ENCODE assay signal across 8 cellular contexts in genomic region chr11:12137938-12138731, GRCh38. TPM values are rescaled to one million over a fixed set of nuclear protein-coding genes. Genes with fewer than 3 reads are reported as not detected.
A peak's percentile ranks its signal among the peaks of the same experiment; 100 is the strongest.
DNase-seq lines count a peak whose midpoint lies in the region; ATAC-seq, FAIRE-seq and TF ChIP-seq lines count a peak whose summit lies in the region.

No MANE protein-coding gene starts in this region.

- H3K36me3 ChIP-seq in endothelial cell of umbilical vein (ENCODE audit: control insufficient read depth in 2 of 2, extremely low read depth in 1 of 2, insufficient read depth in 2 of 2, low read length in 2 of 2) (no peaks in the 10 kb centered on the region), neuronal stem cell (replicated peaks in 1 of 2; ENCODE audit: control insufficient read depth in 2 of 2, insufficient read depth in 2 of 2, low read length in 2 of 2) (no peaks in the 10 kb centered on the region), Karpas-422 (ENCODE audit: insufficient read depth, low read length) (no peaks in the 10 kb centered on the region)

- peak overlapping the region; percentile 17 for H3K9ac ChIP-seq in endothelial cell of umbilical vein (replicated peaks; ENCODE audit: extremely low read depth, insufficient read depth, low read length)
- H3K9ac ChIP-seq in neuronal stem cell (ENCODE audit: low read depth, low read length, poor library complexity), result no peak overlapping the region
- no peak overlapping the region for H3K9ac ChIP-seq in Karpas-422 (ENCODE audit: low read length)

- H3K79me1 ChIP-seq in neuronal stem cell (ENCODE audit: low read depth, low read length), result no peaks in the 10 kb centered on the region

- dilution Hi-C loops in endothelial cell of umbilical vein (cut with MboI; ENCODE audit: extremely low pct_ligation_motif_present, low sequenced_read_pairs), result no loop called here

- peak overlapping the region; percentile 14 for H2AK5ac ChIP-seq in neuronal stem cell (ENCODE audit: low read depth, low read length)

- H3K4me1 ChIP-seq in endothelial cell of umbilical vein (ENCODE audit: control insufficient read depth, extremely low read depth, insufficient read depth, low read length), result peaks cover 19% of the 10 kb centered on the region
- peaks cover 6 to 10% of the 10 kb centered on the region in 2 donors for H3K4me1 ChIP-seq in neuronal stem cell (ENCODE audit: control insufficient read depth in 2 of 2, insufficient read depth in 1 of 2, low read depth in 1 of 2, low read length in 2 of 2)
- no peaks in the 10 kb centered on the region for H3K4me1 ChIP-seq in Karpas-422 (ENCODE audit: low read length)

- no peak overlapping the region for H4K8ac ChIP-seq in neuronal stem cell (ENCODE audit: low read depth, low read length)

- peak; percentile 71 for FAIRE-seq in endothelial cell of umbilical vein (lab: Jason Lieb, UNC)

- no peak for TF ChIP-seq POLR2A in endothelial cell of umbilical vein (IDR thresholded peaks at IDR 0.05; ENCODE audit: low read depth, low read length)

- CTCF ChIA-PET in endothelial cell of umbilical vein (lab: Charles Lee), result interaction anchor here (0.9 to 1.7 kb wide), 8 partner anchors 14 to 98 kb away, joined by 3 to 6 read pairs (median 4); no protein-coding TSS in a partner anchor

- no peaks in the 10 kb centered on the region for H3K9me2 ChIP-seq in Karpas-422 (replicated peaks; ENCODE audit: insufficient read depth, low read length)

- no peak for TF ChIP-seq CTCF in endothelial cell of umbilical vein (IDR thresholded peaks at IDR 0.05; ENCODE audit: extremely low read depth in 1 of 2, insufficient read depth in 1 of 2, low read depth in 1 of 2, low read length in 2 of 2)

- H3K4me2 ChIP-seq in endothelial cell of umbilical vein (ENCODE audit: insufficient read depth, low read length) (no peak overlapping the region), neuronal stem cell (ENCODE audit: insufficient read depth, low read length, poor library complexity, severe bottlenecking) (no peak overlapping the region), Karpas-422 (ENCODE audit: low read depth, low read length, poor library complexity, severe bottlenecking) (no peak overlapping the region)

- H3K9me3 ChIP-seq in endothelial cell of umbilical vein (replicated peaks; ENCODE audit: control insufficient read depth, insufficient read depth, low read length), result no peaks in the 10 kb centered on the region
- no peaks in the 10 kb centered on the region for H3K9me3 ChIP-seq in neuronal stem cell (replicated peaks in 1 of 2; ENCODE audit: control insufficient read depth in 2 of 2, insufficient read depth in 1 of 2, low read depth in 1 of 2, low read length in 2 of 2)
- H3K9me3 ChIP-seq in Karpas-422 (ENCODE audit: low read length), result no peaks in the 10 kb centered on the region

- H3K79me2 ChIP-seq in endothelial cell of umbilical vein (ENCODE audit: control insufficient read depth, insufficient read depth, low read length) (peaks cover 63% of the 10 kb centered on the region), Karpas-422 (ENCODE audit: low read length) (no peaks in the 10 kb centered on the region)

- H2BK12ac ChIP-seq in neuronal stem cell (ENCODE audit: low read length), result no peak overlapping the region

- H3K4ac ChIP-seq in neuronal stem cell (ENCODE audit: low read length), result no peak overlapping the region

- WGBS in neuronal stem cell (ENCODE audit: extremely low coverage in 2 of 2, insufficient read length in 2 of 2, insufficient replicate concordance in 1 of 2), 2 donors, result no CpG with 5 or more reads among the region's 13 CpGs

- peak overlapping the region; percentile 23 for H2BK15ac ChIP-seq in neuronal stem cell (ENCODE audit: low read length)

- H3K23ac ChIP-seq in neuronal stem cell (ENCODE audit: low read depth, low read length, poor library complexity), result no peak overlapping the region

- H3K14ac ChIP-seq in neuronal stem cell (ENCODE audit: low read length), result no peak overlapping the region

- intact Hi-C loops in endothelial cell of umbilical vein (cut with micrococcal nuclease) (loop anchor here (1.0 kb wide), 1 partner anchor 26 kb away; no protein-coding TSS in a partner anchor), posterior vena cava (cut with DNase I) (loop anchor here (1.0 to 2.0 kb wide), 2 partner anchors 21 to 30 kb away; no protein-coding TSS in a partner anchor)

- no peak overlapping the region for H4K91ac ChIP-seq in neuronal stem cell (ENCODE audit: low read depth, low read length, poor library complexity)

- ATAC-seq in HG03139 (IDR thresholded peaks at IDR 0.05; ENCODE audit: unreplicated experiment), result no peak

- H3K27me3 ChIP-seq in endothelial cell of umbilical vein (ENCODE audit: control insufficient read depth in 2 of 2, insufficient read depth in 2 of 2, low read length in 2 of 2) (no peaks in the 10 kb centered on the region), neuronal stem cell (ENCODE audit: control insufficient read depth in 3 of 3, insufficient read depth in 3 of 3, low read depth in 1 of 3, low read length in 3 of 3) (no peaks in the 10 kb centered on the region), Karpas-422 (ENCODE audit: low read length) (no peaks in the 10 kb centered on the region)

- no peaks in the 10 kb centered on the region for H4K20me1 ChIP-seq in endothelial cell of umbilical vein (replicated peaks; ENCODE audit: control insufficient read depth, extremely low read depth, insufficient read depth, low read length)
- H4K20me1 ChIP-seq in Karpas-422 (ENCODE audit: insufficient read depth, low read depth, low read length), result no peaks in the 10 kb centered on the region

- POLR2A ChIA-PET in endothelial cell of umbilical vein (lab: Charles Lee), result no interaction called here

- BruUV-seq in endothelial cell of umbilical vein (replicated peaks; lab: Mats Ljungman, UMichigan), result no TSS peak

- peak overlapping the region; percentile 61 for H3K27ac ChIP-seq in endothelial cell of umbilical vein (ENCODE audit: insufficient read depth, low read depth, low read length)
- no peak overlapping the region for H3K27ac ChIP-seq in neuronal stem cell (replicated peaks; ENCODE audit: low read length)
- H3K27ac ChIP-seq in Karpas-422 (ENCODE audit: low read length), result no peak overlapping the region

- no peaks in the 10 kb centered on the region for H3K9me1 ChIP-seq in endothelial cell of umbilical vein (replicated peaks; ENCODE audit: control insufficient read depth, extremely low read depth, insufficient read depth, low read length)

- DNase-seq in AG08395 (ENCODE audit: low spot score) (peak; percentile 32), LHCN-M2 (ENCODE audit: low read depth) (peak; percentile 84), endothelial cell of umbilical vein (ENCODE audit: low read depth, low spot score) (peak; percentile 82), neuronal stem cell (ENCODE audit: low spot score) (no peak), Karpas-422 (no peak), COR-L47 (lab: John Stamatoyannopoulos, UW) (no peak), posterior vena cava (ENCODE audit: low spot score) (no peak)

- H2AFZ ChIP-seq in endothelial cell of umbilical vein (ENCODE audit: low read depth, low read length) (no peak overlapping the region), neuronal stem cell (ENCODE audit: low read length) (peak overlapping the region; percentile 68), Karpas-422 (ENCODE audit: low read length) (no peak overlapping the region)

- no peak overlapping the region for H2BK120ac ChIP-seq in neuronal stem cell (ENCODE audit: low read depth, low read length)

- peak overlapping the region; percentile 53 for H3K18ac ChIP-seq in neuronal stem cell (ENCODE audit: low read length)

- H3K4me3 ChIP-seq in endothelial cell of umbilical vein (replicated peaks in 1 of 3; ENCODE audit: insufficient read depth in 1 of 3, low read depth in 1 of 3, low read length in 3 of 3) (no peak overlapping the region), neuronal stem cell (ENCODE audit: low read length in 2 of 2) (no peak overlapping the region), Karpas-422 (ENCODE audit: low read length) (no peak overlapping the region)

- H2BK5ac ChIP-seq in neuronal stem cell (ENCODE audit: low read length), result no peak overlapping the region

TF ChIP-seq in endothelial cell of umbilical vein, 7 proteins besides CTCF, POLR2A, EP300 and RAD21:
- TF ChIP-seq JUN (IDR thresholded peaks at IDR 0.05; ENCODE audit: borderline replicate concordance, insufficient read depth, insufficient read length, low read depth) (peak; percentile 56), GATA2 (IDR thresholded peaks at IDR 0.05; ENCODE audit: insufficient read depth, insufficient read length, low read depth, low read length) (peak; percentile 46), EZH2 (IDR thresholded peaks at IDR 0.05; ENCODE audit: borderline replicate concordance, low read depth, low read length, severe bottlenecking) (no peak)

RNA-seq across cellular contexts. Expression of gene MICAL2, which starts 27.7 kb away (rescaled TPM):
- 83.0 and 85.3 TPM in 2 replicates for total RNA-seq in LHCN-M2 (2014; rRNA removed)
- polyA plus RNA-seq in LHCN-M2 (2012), result 105 TPM
- 200 and 222 TPM in 2 replicates for total RNA-seq in endothelial cell of umbilical vein
- polyA plus RNA-seq in endothelial cell of umbilical vein, result 64.7 and 67.6 TPM in 2 replicates
- polyA plus RNA-seq in endothelial cell of umbilical vein (2011; cell fraction: cytosol; rRNA removed), result 74.6 and 84.6 TPM in 2 replicates
- 108 and 127 TPM in 2 replicates for polyA plus RNA-seq in endothelial cell of umbilical vein (2011; cell fraction: nucleus; rRNA removed)
- 116 and 178 TPM in 2 replicates for polyA plus RNA-seq in endothelial cell of umbilical vein (2012)
- 248 and 293 TPM in 2 replicates for polyA minus RNA-seq in endothelial cell of umbilical vein
- 2.5 TPM for polyA minus RNA-seq in endothelial cell of umbilical vein (2011; cell fraction: cytosol; rRNA and poly(A)+ RNA removed)
- 222 and 257 TPM in 2 replicates for polyA minus RNA-seq in endothelial cell of umbilical vein (2011; cell fraction: nucleus; rRNA and poly(A)+ RNA removed)
- polyA plus RNA-seq in neuronal stem cell (2013, experiment 1 of 2), result 0.36 TPM
- polyA plus RNA-seq in neuronal stem cell (2013, experiment 2 of 2), result 0.26 TPM
- 0.69 and 0.93 TPM in 2 replicates for total RNA-seq in Karpas-422 (2014; rRNA removed; shearing (Covaris generic); ENCODE audit: low replicate concordance)
- total RNA-seq in posterior vena cava, result 100 to 1,000 TPM; 151 to 231 TPM

Comparison
In these comparisons a context has a peak if more than half of its experiments do, and no peak if none do; other contexts are left out.
1. DNase-seq: peak in AG08395 (single experiment), LHCN-M2 (single experiment) and endothelial cell of umbilical vein (single experiment); none in neuronal stem cell (single experiment), Karpas-422 (single experiment), COR-L47 (single experiment) and posterior vena cava (single experiment).
2. RNA of gene MICAL2, which starts 27.7 kb away (total RNA-seq): 151 to 231 TPM in posterior vena cava, 200 to 222 TPM in endothelial cell of umbilical vein and 83.0 to 85.3 TPM in LHCN-M2; 0.69 to 0.93 TPM in Karpas-422; every median in the first group is over 10 times any median in the second.